1 cellular context compared by ENCODE assay signal in genomic region chr2:200525882-200526651, GRCh38.
TF ChIP-seq lines count a peak whose summit lies in the region.

TSS of gene SGO2 (plus strand) at chr2:200526207. CDS start at chr2:200532976, 6,769 bp downstream.

TF ChIP-seq in K562, 482 proteins besides CTCF, POLR2A, EP300 and RAD21 (continued from another document and continues in another):
- TF ChIP-seq MNT (conservative IDR thresholded peaks at IDR 0.05) (peak; percentile 54 to 84; a peak in 3 of 4 replicates), LCOR (CRISPR knock-in tag; IDR thresholded peaks at IDR 0.05) (peak; percentile 44; the same call in 1 of the 2 replicates), HDAC1 (IDR thresholded peaks at IDR 0.05) (peak in 1 of 2 experiments; percentile 93; a peak in 2 of 4 replicates), ZNF696 (CRISPR knock-in tag; conservative IDR thresholded peaks at IDR 0.05) (no peak), BRF2 (IDR thresholded peaks at IDR 0.05; ENCODE audit: borderline replicate concordance, insufficient read depth, insufficient read length) (no peak), HOXB6 (CRISPR knock-in tag; IDR thresholded peaks at IDR 0.05; ENCODE audit: borderline replicate concordance) (no peak), PTRF (tag; IDR thresholded peaks at IDR 0.05) (no peak), BRF1 (IDR thresholded peaks at IDR 0.05; ENCODE audit: borderline replicate concordance, extremely low read depth, insufficient read length) (no peak), E2F3 (CRISPR knock-in tag; IDR thresholded peaks at IDR 0.05) (0 out of 2 replicates have a peak, but pooled peaks have one; percentile 41), ZNF280B (CRISPR knock-in tag; IDR thresholded peaks at IDR 0.05) (no peak), ZKSCAN1 (IDR thresholded peaks at IDR 0.05; ENCODE audit: low read depth, low read length) (0 out of 2 replicates have a peak, but pooled peaks have one; percentile 34), ESRRA (IDR thresholded peaks at IDR 0.05; ENCODE audit: borderline replicate concordance, low read depth) (peak; percentile 62; the same call in 1 of the 2 replicates), FOXP1 (CRISPR knock-in tag; IDR thresholded peaks at IDR 0.05) (no peak), CHAMP1 (IDR thresholded peaks at IDR 0.05) (peak; percentile 96), KAT2B (IDR thresholded peaks at IDR 0.05; ENCODE audit: low read depth, low read length) (no peak), NFYB (IDR thresholded peaks at IDR 0.05; ENCODE audit: extremely low read depth, insufficient read length) (no peak), ZBTB49 (CRISPR knock-in tag; IDR thresholded peaks at IDR 0.05; ENCODE audit: borderline replicate concordance) (no peak), ID3 (CRISPR knock-in tag; IDR thresholded peaks at IDR 0.05) (no peak), ID3 (tag; IDR thresholded peaks at IDR 0.05) (no peak), FOXK2 (conservative IDR thresholded peaks at IDR 0.05 in 1 of 2, IDR thresholded peaks at IDR 0.05 in 1 of 2; ENCODE audit: low read depth in 2 of 2) (peak in 1 of 2 experiments; percentile 39; a peak in 1 of 4 replicates), NEUROD1 (IDR thresholded peaks at IDR 0.05; ENCODE audit: borderline replicate concordance, low read depth, low read length, partially characterized antibody) (peak; percentile 38), CREB1 (IDR thresholded peaks at IDR 0.05) (no peak; the same call in 1 of the 2 replicates), CREB1 (CRISPR knock-in tag; IDR thresholded peaks at IDR 0.05) (peak; percentile 73; the same call in 1 of the 2 replicates), GABPB2 (CRISPR knock-in tag; conservative IDR thresholded peaks at IDR 0.05) (no peak), ZNF740 (CRISPR knock-in tag; IDR thresholded peaks at IDR 0.05) (peak; percentile 95), ZNF740 (tag; IDR thresholded peaks at IDR 0.05) (peak in 1 of 2 experiments; percentile 73; a peak in 1 of 4 replicates), MGA (IDR thresholded peaks at IDR 0.05) (peak; percentile 65), ZNF253 (CRISPR knock-in tag; conservative IDR thresholded peaks at IDR 0.05) (no peak), PHF20 (IDR thresholded peaks at IDR 0.05; ENCODE audit: partially characterized antibody) (peak; percentile 59), GABPA (tag; conservative IDR thresholded peaks at IDR 0.05; ENCODE audit: low read depth) (peak; percentile 93), NRF1 (conservative IDR thresholded peaks at IDR 0.05 in 1 of 2, IDR thresholded peaks at IDR 0.05 in 1 of 2) (peak; percentile 74 to 78)
